ENCODE assay signal across 8 cellular contexts in the genomic region with DNA sequence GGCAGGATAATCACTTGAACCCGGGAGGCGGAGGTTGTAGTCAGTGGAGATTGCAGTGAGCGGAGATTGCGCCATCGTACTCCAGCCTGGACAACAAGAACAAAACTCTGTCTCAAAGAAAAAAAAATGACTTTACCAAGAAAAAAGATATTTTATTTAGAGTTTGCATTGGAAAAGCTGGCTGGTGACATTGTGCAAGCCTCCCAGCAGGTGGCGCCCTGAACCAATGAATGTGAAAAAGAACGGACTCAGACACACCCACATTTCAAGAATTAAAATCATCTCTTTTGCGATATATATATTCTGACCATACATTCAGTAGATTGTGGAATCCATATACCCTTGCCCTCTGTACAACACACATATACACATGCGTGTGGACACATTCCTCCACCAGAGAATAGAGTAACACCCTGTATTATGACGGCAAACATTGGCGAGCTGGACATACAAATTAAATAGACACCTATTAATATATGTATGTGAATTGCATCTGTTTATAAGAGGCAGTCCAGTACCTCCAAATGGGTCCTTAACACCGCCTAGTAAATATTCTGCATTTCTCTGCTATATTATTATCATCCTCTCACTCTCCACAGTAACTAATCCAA. TPM values are rescaled to one million over a fixed set of nuclear protein-coding genes. Genes with fewer than 3 reads are reported as not detected.
DNase-seq lines count a peak whose midpoint lies in the region; ATAC-seq, FAIRE-seq and TF ChIP-seq lines count a peak whose summit lies in the region.

No MANE protein-coding gene starts in this region.

- H3K27me3 ChIP-seq in cardiac muscle cell (no peaks in the 10 kb centered on the region), prostate gland (replicated peaks; ENCODE audit: insufficient read depth) (no peaks in the 10 kb centered on the region)

- H3K4me1 ChIP-seq in cardiac muscle cell (ENCODE audit: low read depth), result no peaks in the 10 kb centered on the region
- H3K4me1 ChIP-seq in prostate gland (replicated peaks), result no peaks in the 10 kb centered on the region

- TF ChIP-seq POLR2A in prostate gland (IDR thresholded peaks at IDR 0.05), result no peak

- ATAC-seq in HG02798 (IDR thresholded peaks at IDR 0.05; ENCODE audit: poor library complexity, unreplicated experiment), result no peak
- no peak for ATAC-seq in HG03095 (IDR thresholded peaks at IDR 0.05; ENCODE audit: unreplicated experiment)

- H3K4me3 ChIP-seq in Jurkat, Clone E6-1 (ENCODE audit: low read length), result no peak overlapping the region
- H3K4me3 ChIP-seq in cardiac muscle cell, result no peak overlapping the region
- no peak overlapping the region for H3K4me3 ChIP-seq in prostate gland

- H3K9me3 ChIP-seq in cardiac muscle cell (ENCODE audit: low read depth) (no peaks in the 10 kb centered on the region), prostate gland (no peaks in the 10 kb centered on the region)

- FAIRE-seq in G401.6 (lab: Jason Lieb, UNC), result peak; percentile 85

- intact Hi-C loops in prostate gland (cut with DNase I), result no loop called here

- peak; percentile 87 for TF ChIP-seq CTCF in cardiac muscle cell (IDR thresholded peaks at IDR 0.05; ENCODE audit: low read depth, low read length)
- TF ChIP-seq CTCF in prostate gland (IDR thresholded peaks at IDR 0.05), result peak; percentile 34 to 66 (median 60)

- H3K36me3 ChIP-seq in cardiac muscle cell (no peaks in the 10 kb centered on the region), prostate gland (no peaks in the 10 kb centered on the region)

- WGBS in prostate gland, result 50% methylated on average over 12 of the region's 12 CpGs

- H3K27ac ChIP-seq in cardiac muscle cell, result no peak overlapping the region
- no peak overlapping the region for H3K27ac ChIP-seq in prostate gland

- peak; percentile 41 for DNase-seq in Jurkat, Clone E6-1 (ENCODE audit: low read depth, low spot score)
- DNase-seq in SKM-1 treated with dmso at 0.1 percent for 144 hours (lab: John Stamatoyannopoulos, UW; ENCODE audit: unreplicated experiment) (peak; percentile 69), cardiac muscle cell (ENCODE audit: low read depth in 1 of 2, low spot score in 1 of 2) (peak; percentile 74 to 78), prostate gland (ENCODE audit: low spot score) (peak; percentile 7)
- DNase-seq in activated naive CD8-positive, alpha-beta T cell treated with anti-CD3 and anti-CD28 coated beads, Interleukin-2, amount 50 U/mL, for 16 hours (ENCODE audit: low read depth, low spot score), result peak; percentile 41

RNA-seq across cellular contexts. Expression of a gene that starts 39.0 kb away (rescaled TPM):
- polyA plus RNA-seq in Jurkat, Clone E6-1 (2012; ENCODE audit: insufficient read depth, insufficient read length), result not detected
- total RNA-seq in cardiac muscle cell (1.7 and 3.1 TPM in 2 replicates), prostate gland (1 to 10 TPM in 1 of 2 donors, under 1 TPM in 1; 0.23 to 4.7 TPM)
- 0.51 and 1.3 TPM in 2 replicates for polyA plus RNA-seq in cardiac muscle cell

RNA-seq across cellular contexts. Expression of a gene that starts 55.8 kb away (rescaled TPM):
- not detected for polyA plus RNA-seq in Jurkat, Clone E6-1 (2012; ENCODE audit: insufficient read depth, insufficient read length)
- 0.53 TPM in 1 of 2 replicates, not detected in the other for total RNA-seq in cardiac muscle cell
- polyA plus RNA-seq in cardiac muscle cell, result not detected in 2 replicates
- total RNA-seq in prostate gland, result under 1 TPM in 1 of 2 donors, not detected in 1; 0.80 TPM

Comparison
In these comparisons a context has a peak if more than half of its experiments do, and no peak if none do; other contexts are left out.
1. DNase-seq: peak in every context shown above with its lines; median percentile 76 in cardiac muscle cell; 69 in SKM-1 treated with dmso at 0.1 percent for 144 hours; 41 in Jurkat, Clone E6-1; 41 in activated naive CD8-positive, alpha-beta T cell treated with anti-CD3 and anti-CD28 coated beads, Interleukin-2, amount 50 U/mL, for 16 hours; 7 in prostate gland.